ENCODE assay signal across 14 cellular contexts in genomic region chr2:120852200-120852815, GRCh38.
A peak's percentile ranks its signal among the peaks of the same experiment; 100 is the strongest.
DNase-seq lines count a peak whose midpoint lies in the region; ATAC-seq and TF ChIP-seq lines count a peak whose summit lies in the region.
"Had no signal": no experiment of that assay in that cellular context is flagged by ENCODE, and none has a peak within 500 bp of the region (broad histone marks: within the 10 kb centered on the region; RNA-seq: fewer than 3 reads in every experiment).

No MANE protein-coding gene starts in this region.

- H3K27ac ChIP-seq in neuronal stem cell (replicated peaks; ENCODE audit: low read length): no peak overlapping the region
- H3K27ac ChIP-seq: SK-N-MC had no signal

- H3K36me3 ChIP-seq in neuronal stem cell (replicated peaks in 1 of 2; ENCODE audit: control insufficient read depth in 2 of 2, insufficient read depth in 2 of 2, low read length in 2 of 2): peaks cover 4 to 39% of the 10 kb centered on the region in 2 donors

- H3K18ac ChIP-seq in neuronal stem cell (ENCODE audit: low read length): peak overlapping the region; percentile 6

- H3K14ac ChIP-seq in neuronal stem cell (ENCODE audit: low read length): no peak overlapping the region

- WGBS in neuronal stem cell (ENCODE audit: extremely low coverage in 2 of 2, insufficient read length in 2 of 2, insufficient replicate concordance in 1 of 2), 2 donors: no CpG with 5 or more reads among the region's 12 CpGs

- no peak overlapping the region for H3K4me2 ChIP-seq in neuronal stem cell (ENCODE audit: insufficient read depth, low read length, poor library complexity, severe bottlenecking)

- no peak overlapping the region for H3K4me3 Mint-ChIP-seq in brain
- H3K4me3 Mint-ChIP-seq in activated CD4-positive, alpha-beta T cell treated with anti-CD3 and anti-CD28 coated beads, Interleukin-2, amount 10 ng/mL, durations not matched to agents 24 days and 14 days: no peak overlapping the region
- no peak overlapping the region for H3K4me3 Mint-ChIP-seq in activated T-helper 1 cell treated with anti-CD3 and anti-CD28 coated beads, Interleukin-12 subunit alpha, Interleukin-12 subunit beta, Interleukin-2, Interleukin-4 antibody, amounts not matched to agents 30 ng/mL and 10 ng/mL and 1 ng/mL, durations not matched to agents 14 hours and 24 hours and 36 hours
- H3K4me3 Mint-ChIP-seq: CD14-positive monocyte had no signal

- no peak overlapping the region for H2BK15ac ChIP-seq in neuronal stem cell (ENCODE audit: low read length)

- TF ChIP-seq CTCF in brain (conservative IDR thresholded peaks at IDR 0.05): no peak

- no peak overlapping the region for H2BK120ac ChIP-seq in neuronal stem cell (ENCODE audit: low read depth, low read length)

- peaks cover 12 to 26% (median 23%) of the 10 kb centered on the region in 5 experiments for H3K9me3 Mint-ChIP-seq in brain
- H3K9me3 Mint-ChIP-seq in activated CD4-positive, alpha-beta T cell treated with anti-CD3 and anti-CD28 coated beads, Interleukin-2, amount 10 ng/mL, durations not matched to agents 24 days and 14 days: no peaks in the 10 kb centered on the region
- no peaks in the 10 kb centered on the region for H3K9me3 Mint-ChIP-seq in activated T-helper 1 cell treated with anti-CD3 and anti-CD28 coated beads, Interleukin-12 subunit alpha, Interleukin-12 subunit beta, Interleukin-2, Interleukin-4 antibody, amounts not matched to agents 30 ng/mL and 10 ng/mL and 1 ng/mL, durations not matched to agents 14 hours and 24 hours and 36 hours

- peaks cover 28% of the 10 kb centered on the region for H3K36me3 Mint-ChIP-seq in brain
- H3K36me3 Mint-ChIP-seq in activated CD4-positive, alpha-beta T cell treated with anti-CD3 and anti-CD28 coated beads, Interleukin-2, amount 10 ng/mL, durations not matched to agents 24 days and 14 days (ENCODE audit: low read depth): no peaks in the 10 kb centered on the region
- no peaks in the 10 kb centered on the region for H3K36me3 Mint-ChIP-seq in activated T-helper 1 cell treated with anti-CD3 and anti-CD28 coated beads, Interleukin-12 subunit alpha, Interleukin-12 subunit beta, Interleukin-2, Interleukin-4 antibody, amounts not matched to agents 30 ng/mL and 10 ng/mL and 1 ng/mL, durations not matched to agents 14 hours and 24 hours and 36 hours (ENCODE audit: low read depth)
- H3K36me3 Mint-ChIP-seq: CD14-positive monocyte had no signal

- H4K91ac ChIP-seq in neuronal stem cell (ENCODE audit: low read depth, low read length, poor library complexity): no peak overlapping the region

- H2BK12ac ChIP-seq in neuronal stem cell (ENCODE audit: low read length): no peak overlapping the region

- DNase-seq in cardiac septum (ENCODE audit: low spot score) (peak; percentile 70), Right ventricle myocardium inferior (ENCODE audit: missing footprints) (no peak), neuronal stem cell (ENCODE audit: low spot score) (no peak), cerebellar cortex (ENCODE audit: low spot score) (no peak)
- no peak for DNase-seq in activated CD4-positive, alpha-beta T cell treated with anti-CD3 and anti-CD28 coated beads, Interleukin-2, amount 10 ng/mL, durations not matched to agents 24 days and 14 days
- DNase-seq in activated T-helper 1 cell treated with anti-CD3 and anti-CD28 coated beads, Interleukin-12 subunit alpha, Interleukin-12 subunit beta, Interleukin-2, Interleukin-4 antibody, amounts not matched to agents 30 ng/mL and 10 ng/mL and 1 ng/mL, durations not matched to agents 14 hours and 24 hours and 36 hours (ENCODE audit: low spot score): no peak
- DNase-seq: Caco-2, NCI-H187 treated with DMSO at 0.1 percent for 48 hours, NCI-H446 had no signal

- no peak overlapping the region for H2AFZ ChIP-seq in neuronal stem cell (ENCODE audit: low read length)

- no peaks in the 10 kb centered on the region for H3K27me3 Mint-ChIP-seq in brain
- no peaks in the 10 kb centered on the region for H3K27me3 Mint-ChIP-seq in activated CD4-positive, alpha-beta T cell treated with anti-CD3 and anti-CD28 coated beads, Interleukin-2, amount 10 ng/mL, durations not matched to agents 24 days and 14 days
- H3K27me3 Mint-ChIP-seq in activated T-helper 1 cell treated with anti-CD3 and anti-CD28 coated beads, Interleukin-12 subunit alpha, Interleukin-12 subunit beta, Interleukin-2, Interleukin-4 antibody, amounts not matched to agents 30 ng/mL and 10 ng/mL and 1 ng/mL, durations not matched to agents 14 hours and 24 hours and 36 hours (ENCODE audit: insufficient read depth): no peaks in the 10 kb centered on the region

- no peak overlapping the region for H3K23ac ChIP-seq in neuronal stem cell (ENCODE audit: low read depth, low read length, poor library complexity)

- ATAC-seq in Right ventricle myocardium inferior (no peak), HG03439 (IDR thresholded peaks at IDR 0.05; ENCODE audit: unreplicated experiment) (no peak)
- ATAC-seq: HepG2 had no signal

- no peaks in the 10 kb centered on the region for H3K27me3 ChIP-seq in neuronal stem cell (ENCODE audit: control insufficient read depth in 3 of 3, insufficient read depth in 3 of 3, low read depth in 1 of 3, low read length in 3 of 3)

- intact Hi-C loops in cardiac septum (cut with DNase I) (no loop called here), Right ventricle myocardium inferior (cut with DNase I) (no loop called here)
- intact Hi-C loops in activated CD4-positive, alpha-beta T cell treated with anti-CD3 and anti-CD28 coated beads, Interleukin-2, amount 10 ng/mL, durations not matched to agents 24 days and 14 days (cut with micrococcal nuclease): no loop called here
- intact Hi-C loops in activated T-helper 1 cell treated with anti-CD3 and anti-CD28 coated beads, Interleukin-12 subunit alpha, Interleukin-12 subunit beta, Interleukin-2, Interleukin-4 antibody, amounts not matched to agents 30 ng/mL and 10 ng/mL and 1 ng/mL, durations not matched to agents 14 hours and 24 hours and 36 hours (cut with micrococcal nuclease): no loop called here

- H2BK5ac ChIP-seq in neuronal stem cell (ENCODE audit: low read length): peak overlapping the region; percentile 16

- peaks cover 0 to 19% of the 10 kb centered on the region in 2 donors for H3K4me1 ChIP-seq in neuronal stem cell (ENCODE audit: control insufficient read depth in 2 of 2, insufficient read depth in 1 of 2, low read depth in 1 of 2, low read length in 2 of 2)

- no peak overlapping the region for H4K8ac ChIP-seq in neuronal stem cell (ENCODE audit: low read depth, low read length)

- H3K4ac ChIP-seq in neuronal stem cell (ENCODE audit: low read length): no peak overlapping the region

- H3K9me3 ChIP-seq in neuronal stem cell (replicated peaks in 1 of 2; ENCODE audit: control insufficient read depth in 2 of 2, insufficient read depth in 1 of 2, low read depth in 1 of 2, low read length in 2 of 2): peaks cover 0 to 16% of the 10 kb centered on the region in 2 donors
- H3K9me3 ChIP-seq: Caco-2 had no signal

- H2AK5ac ChIP-seq in neuronal stem cell (ENCODE audit: low read depth, low read length): no peak overlapping the region

- no peak overlapping the region for H3K9ac ChIP-seq in neuronal stem cell (ENCODE audit: low read depth, low read length, poor library complexity)

- H3K79me1 ChIP-seq in neuronal stem cell (ENCODE audit: low read depth, low read length): peaks cover 13% of the 10 kb centered on the region

- H3K4me3 ChIP-seq in neuronal stem cell (ENCODE audit: low read length in 2 of 2): no peak overlapping the region
- H3K4me3 ChIP-seq: SK-N-MC had no signal

- peaks cover 75% of the 10 kb centered on the region for H3K4me1 Mint-ChIP-seq in brain
- H3K4me1 Mint-ChIP-seq in activated CD4-positive, alpha-beta T cell treated with anti-CD3 and anti-CD28 coated beads, Interleukin-2, amount 10 ng/mL, durations not matched to agents 24 days and 14 days: no peaks in the 10 kb centered on the region
- no peaks in the 10 kb centered on the region for H3K4me1 Mint-ChIP-seq in activated T-helper 1 cell treated with anti-CD3 and anti-CD28 coated beads, Interleukin-12 subunit alpha, Interleukin-12 subunit beta, Interleukin-2, Interleukin-4 antibody, amounts not matched to agents 30 ng/mL and 10 ng/mL and 1 ng/mL, durations not matched to agents 14 hours and 24 hours and 36 hours (ENCODE audit: low read depth)
- H3K4me1 Mint-ChIP-seq: CD14-positive monocyte had no signal

- H3K27ac Mint-ChIP-seq in brain: peak overlapping the region in 4 of 5 experiments; percentile 53 to 72 (median 60)
- H3K27ac Mint-ChIP-seq in activated CD4-positive, alpha-beta T cell treated with anti-CD3 and anti-CD28 coated beads, Interleukin-2, amount 10 ng/mL, durations not matched to agents 24 days and 14 days: no peak overlapping the region
- no peak overlapping the region for H3K27ac Mint-ChIP-seq in activated T-helper 1 cell treated with anti-CD3 and anti-CD28 coated beads, Interleukin-12 subunit alpha, Interleukin-12 subunit beta, Interleukin-2, Interleukin-4 antibody, amounts not matched to agents 30 ng/mL and 10 ng/mL and 1 ng/mL, durations not matched to agents 14 hours and 24 hours and 36 hours
- H3K27ac Mint-ChIP-seq: CD14-positive monocyte had no signal

Comparison
In these comparisons a context has a peak if more than half of its experiments do, and no peak if none do; other contexts are left out.
1. H3K27ac Mint-ChIP-seq: peak in brain (4 of 5); none in activated CD4-positive, alpha-beta T cell treated with anti-CD3 and anti-CD28 coated beads, Interleukin-2, amount 10 ng/mL, durations not matched to agents 24 days and 14 days (single experiment) and activated T-helper 1 cell treated with anti-CD3 and anti-CD28 coated beads, Interleukin-12 subunit alpha, Interleukin-12 subunit beta, Interleukin-2, Interleukin-4 antibody, amounts not matched to agents 30 ng/mL and 10 ng/mL and 1 ng/mL, durations not matched to agents 14 hours and 24 hours and 36 hours (single experiment).